ENCODE assay signal across 11 cellular contexts in genomic region chr16:7515543-7515942, GRCh38.
"Had no signal": no experiment of that assay in that cellular context is flagged by ENCODE, and none has a peak within 500 bp of the region (broad histone marks: within the 10 kb centered on the region; RNA-seq: fewer than 3 reads in every experiment).

No MANE protein-coding gene starts in this region.

- H3K9ac ChIP-seq: GM23248 had no signal

- H3K4me2 ChIP-seq: GM23338 had no signal

- H3K9me3 ChIP-seq: HAP-1 had no signal

- FAIRE-seq: H1, H54 had no signal

- H3K4me3 ChIP-seq: GM23248, GM23338, HAP-1 had no signal

- H3K4me1 ChIP-seq: HAP-1 had no signal

- H3K27ac ChIP-seq: GM23248 had no signal

- H3K36me3 ChIP-seq: HAP-1 had no signal

- DNase-seq: GM23248, GOT3, H7, H9, HCEC 1CT, HFFc6 had no signal

- ATAC-seq: GM23338, HCT116 had no signal

- H2AFZ ChIP-seq: GM23248, GM23338 had no signal
